8 cellular contexts compared by ENCODE assay signal in genomic region chr11:83528225-83528624, GRCh38.
"Had no signal": no experiment of that assay in that cellular context is flagged by ENCODE, and none has a peak within 500 bp of the region (broad histone marks: within the 10 kb centered on the region; RNA-seq: fewer than 3 reads in every experiment).

No MANE protein-coding gene starts in this region.

- DNase-seq: GDM1, GF-D8 had no signal

- FAIRE-seq: G401.6, GM12878, GM12891, GM12892, GM18507, GM19239 had no signal

- ATAC-seq: GM12878 had no signal

- H3K4me3 ChIP-seq: GM12878 had no signal
